ENCODE assay signal across 8 cellular contexts in genomic region chr14:34012978-34013713, GRCh38.
A peak's percentile ranks its signal among the peaks of the same experiment; 100 is the strongest.
DNase-seq lines count a peak whose midpoint lies in the region; ATAC-seq and TF ChIP-seq lines count a peak whose summit lies in the region.

No MANE protein-coding gene starts in this region.

- no peak overlapping the region for H3K4me3 ChIP-seq in OCI-LY1 (ENCODE audit: low read depth, low read length, poor library complexity, severe bottlenecking)

- H3K9me3 Mint-ChIP-seq in activated CD4-positive, alpha-beta T cell treated with anti-CD3 and anti-CD28 coated beads, Interleukin-2, amount 10 ng/mL, durations not matched to agents 7 days and 5 days = peaks cover 12% of the 10 kb centered on the region
- no peaks in the 10 kb centered on the region for H3K9me3 Mint-ChIP-seq in stimulated activated memory B cell treated with anti-CD40 and anti-IgM and Interleukin-4, amounts not matched to agents 10 μg/mL and 1 μg/mL and 100 μg/mL, for 72 hours
- H3K9me3 Mint-ChIP-seq in nephron progenitor cell = peaks cover 15% of the 10 kb centered on the region

- H3K27ac ChIP-seq in OCI-LY1 (ENCODE audit: low read depth, low read length, poor library complexity, severe bottlenecking) (peak overlapping the region; percentile 46), foreskin keratinocyte (no peak overlapping the region)

- H3K4me3 Mint-ChIP-seq in activated CD4-positive, alpha-beta T cell treated with anti-CD3 and anti-CD28 coated beads, Interleukin-2, amount 10 ng/mL, durations not matched to agents 7 days and 5 days = peak overlapping the region; percentile 31
- H3K4me3 Mint-ChIP-seq in stimulated activated memory B cell treated with anti-CD40 and anti-IgM and Interleukin-4, amounts not matched to agents 10 μg/mL and 1 μg/mL and 100 μg/mL, for 72 hours = no peak overlapping the region
- no peak overlapping the region for H3K4me3 Mint-ChIP-seq in nephron progenitor cell

- ATAC-seq in HG02885 (IDR thresholded peaks at IDR 0.05; ENCODE audit: poor library complexity, unreplicated experiment) (peak; percentile 81), foreskin keratinocyte (no peak)
- peak; percentile 60 for ATAC-seq in stimulated activated memory B cell treated with anti-CD40 and anti-IgM and Interleukin-4, amounts not matched to agents 10 μg/mL and 1 μg/mL and 100 μg/mL, for 72 hours

- peaks cover 32% of the 10 kb centered on the region for H3K27me3 Mint-ChIP-seq in activated CD4-positive, alpha-beta T cell treated with anti-CD3 and anti-CD28 coated beads, Interleukin-2, amount 10 ng/mL, durations not matched to agents 7 days and 5 days
- no peaks in the 10 kb centered on the region for H3K27me3 Mint-ChIP-seq in stimulated activated memory B cell treated with anti-CD40 and anti-IgM and Interleukin-4, amounts not matched to agents 10 μg/mL and 1 μg/mL and 100 μg/mL, for 72 hours
- H3K27me3 Mint-ChIP-seq in nephron progenitor cell (ENCODE audit: low read depth, poor library complexity) = peaks cover 4% of the 10 kb centered on the region

- TF ChIP-seq CTCF in OCI-LY1 (IDR thresholded peaks at IDR 0.05; ENCODE audit: low read length) (no peak), nephron progenitor cell (IDR thresholded peaks at IDR 0.05) (no peak), foreskin keratinocyte (conservative IDR thresholded peaks at IDR 0.05) (no peak)

- CTCF ChIA-PET in activated CD4-positive, alpha-beta T cell treated with anti-CD3 and anti-CD28 coated beads, Interleukin-2, amount 10 ng/mL, durations not matched to agents 7 days and 5 days (lab: Charles Lee) = interaction anchor here (0.6 to 1.7 kb wide), 4 partner anchors 15 to 47 kb away, joined by 3 read pairs; no protein-coding TSS in a partner anchor

- H3K9ac ChIP-seq in OCI-LY1 (ENCODE audit: low read length) = no peak overlapping the region

- H3K9me2 ChIP-seq in OCI-LY1 (ENCODE audit: low read depth, low read length) = no peaks in the 10 kb centered on the region

- H3K27me3 ChIP-seq in OCI-LY1 (ENCODE audit: insufficient read depth, low read length) (no peaks in the 10 kb centered on the region), foreskin keratinocyte (peaks cover 3% of the 10 kb centered on the region)

- no peaks in the 10 kb centered on the region for H3F3A ChIP-seq in OCI-LY1 (ENCODE audit: insufficient read depth, low read length)

- peak overlapping the region; percentile 78 for H3K27ac Mint-ChIP-seq in activated CD4-positive, alpha-beta T cell treated with anti-CD3 and anti-CD28 coated beads, Interleukin-2, amount 10 ng/mL, durations not matched to agents 7 days and 5 days
- H3K27ac Mint-ChIP-seq in stimulated activated memory B cell treated with anti-CD40 and anti-IgM and Interleukin-4, amounts not matched to agents 10 μg/mL and 1 μg/mL and 100 μg/mL, for 72 hours = no peak overlapping the region
- no peak overlapping the region for H3K27ac Mint-ChIP-seq in nephron progenitor cell

- H4K20me1 ChIP-seq in OCI-LY1 (ENCODE audit: insufficient read depth, low read length) = no peaks in the 10 kb centered on the region

- H3K79me2 ChIP-seq in OCI-LY1 (ENCODE audit: insufficient read depth, low read length) = no peaks in the 10 kb centered on the region

- POLR2A ChIA-PET in activated CD4-positive, alpha-beta T cell treated with anti-CD3 and anti-CD28 coated beads, Interleukin-2, amount 10 ng/mL, durations not matched to agents 7 days and 5 days (lab: Charles Lee) = no interaction called here

- H3K9me3 ChIP-seq in OCI-LY1 (ENCODE audit: low read length) = no peaks in the 10 kb centered on the region

- H2AFZ ChIP-seq in OCI-LY1 (ENCODE audit: low read length) = no peak overlapping the region

- H3K4me2 ChIP-seq in OCI-LY1 (ENCODE audit: low read length) = no peak overlapping the region

- H3K36me3 Mint-ChIP-seq in activated CD4-positive, alpha-beta T cell treated with anti-CD3 and anti-CD28 coated beads, Interleukin-2, amount 10 ng/mL, durations not matched to agents 7 days and 5 days (ENCODE audit: low read depth) = peaks cover 31% of the 10 kb centered on the region
- no peaks in the 10 kb centered on the region for H3K36me3 Mint-ChIP-seq in stimulated activated memory B cell treated with anti-CD40 and anti-IgM and Interleukin-4, amounts not matched to agents 10 μg/mL and 1 μg/mL and 100 μg/mL, for 72 hours
- peaks cover 11% of the 10 kb centered on the region for H3K36me3 Mint-ChIP-seq in nephron progenitor cell (ENCODE audit: low read depth)

- no peak for DNase-seq in activated CD4-positive, alpha-beta T cell treated with anti-CD3 and anti-CD28 coated beads, Interleukin-2, amount 10 ng/mL, durations not matched to agents 7 days and 5 days
- no peak for DNase-seq in activated CD4-positive, alpha-beta T cell treated with anti-CD3 and anti-CD28 coated beads for 48 hours
- DNase-seq in nephron progenitor cell = no peak
- no peak for DNase-seq in activated gamma-delta T cell treated with Interleukin-2 at 50 U/mL for 16 hours
- no peak for DNase-seq in foreskin keratinocyte

- peaks cover 38% of the 10 kb centered on the region for H3K4me1 Mint-ChIP-seq in activated CD4-positive, alpha-beta T cell treated with anti-CD3 and anti-CD28 coated beads, Interleukin-2, amount 10 ng/mL, durations not matched to agents 7 days and 5 days
- no peaks in the 10 kb centered on the region for H3K4me1 Mint-ChIP-seq in stimulated activated memory B cell treated with anti-CD40 and anti-IgM and Interleukin-4, amounts not matched to agents 10 μg/mL and 1 μg/mL and 100 μg/mL, for 72 hours
- peaks cover 12% of the 10 kb centered on the region for H3K4me1 Mint-ChIP-seq in nephron progenitor cell

- no peaks in the 10 kb centered on the region for H3K36me3 ChIP-seq in OCI-LY1 (ENCODE audit: insufficient read depth, low read length)

- H3K4me1 ChIP-seq in OCI-LY1 (ENCODE audit: insufficient read depth, low read length, severe bottlenecking) (no peaks in the 10 kb centered on the region), foreskin keratinocyte (peaks cover 3% of the 10 kb centered on the region)
